ENCODE assay signal across 8 cellular contexts in genomic region chr19:16327911-16328823, GRCh38. TPM values are rescaled to one million over a fixed set of nuclear protein-coding genes. Genes with fewer than 3 reads are reported as not detected.
A peak's percentile ranks its signal among the peaks of the same experiment; 100 is the strongest.
DNase-seq lines count a peak whose midpoint lies in the region; ATAC-seq and TF ChIP-seq lines count a peak whose summit lies in the region.

No MANE protein-coding gene starts in this region.

- in situ Hi-C loops in G401 (cut with HindIII; ENCODE audit: low sequenced_read_pairs): no loop called here

- DNase-seq in G401 (ENCODE audit: low spot score) (peak; percentile 23), Peyer's patch (peak in 2 of 3 donors; percentile 76 to 85), inferior parietal cortex (ENCODE audit: extremely low spot score) (peak; percentile 62), DMS79 (lab: John Stamatoyannopoulos, UW) (no peak)
- peak in 2 of 3 experiments; percentile 3 to 43 for DNase-seq in stimulated activated CD4-positive, alpha-beta T cell treated with anti-CD3 and anti-CD28 coated beads, TNF-alpha, amount 100 ng/mL, for 24 hours (ENCODE audit: low read depth in 3 of 3)

- H3K36me3 ChIP-seq in Peyer's patch: peaks cover 0 to 10% (median 0%) of the 10 kb centered on the region in 3 donors

- no peak for TF ChIP-seq CTCF in Peyer's patch (IDR thresholded peaks at IDR 0.05)

- H3K9me3 ChIP-seq in Peyer's patch: no peaks in the 10 kb centered on the region

- 15 to 40% (median 18%) methylated on average over 20 of the region's 20 CpGs for WGBS in adipose tissue, 3 donors

- H3K4me1 ChIP-seq in Peyer's patch: peaks cover 2 to 22% (median 13%) of the 10 kb centered on the region in 4 donors

- ATAC-seq in HG03108 (IDR thresholded peaks at IDR 0.05; ENCODE audit: unreplicated experiment): no peak
- no peak for ATAC-seq in HG02763 (IDR thresholded peaks at IDR 0.05; ENCODE audit: unreplicated experiment)

- H3K27ac ChIP-seq in Peyer's patch (peak overlapping the region; percentile 66 to 96 (median 88)), adipose tissue (ENCODE audit: low read depth, low read length) (peak overlapping the region; percentile 86)

- TF ChIP-seq POLR2A in Peyer's patch (IDR thresholded peaks at IDR 0.05): no peak

- H3K4me3 ChIP-seq in Peyer's patch: peak overlapping the region; percentile 15 to 88 (median 74)

- H3K27me3 ChIP-seq in Peyer's patch: no peaks in the 10 kb centered on the region

RNA-seq across cellular contexts. Expression of gene KLF2, which starts 3.5 kb away (rescaled TPM):
- total RNA-seq in G401 (2014; rRNA removed; shearing (Covaris generic)): 4.8 TPM in 1 of 2 replicates, not detected in the other
- 100 to 1,000 TPM in 1 of 4 donors, 10 to 100 TPM in 3; 12.1 to 129 (median 37.2) TPM for total RNA-seq in Peyer's patch
- 100 to 1,000 TPM in 1 of 3 donors, 10 to 100 TPM in 2; 16.4 to 136 (median 54.7) TPM for polyA plus RNA-seq in adipose tissue
